Comparison of ENCODE assay signal across 1 cellular context in genomic region chr9:132474253-132474652, GRCh38.
TF ChIP-seq lines count a peak whose summit lies in the region.

No MANE protein-coding gene starts in this region.

TF ChIP-seq in IMR-90, 13 proteins besides CTCF, POLR2A, EP300 and RAD21:
- TF ChIP-seq CEBPB (IDR thresholded peaks at IDR 0.05; ENCODE audit: low read depth, low read length): no peak
- TF ChIP-seq NFE2L2 (IDR thresholded peaks at IDR 0.05; ENCODE audit: low read depth, low read length): no peak
- no peak for TF ChIP-seq MXI1 (IDR thresholded peaks at IDR 0.05; ENCODE audit: borderline replicate concordance, low read depth, low read length)
- no peak for TF ChIP-seq ELK1 (IDR thresholded peaks at IDR 0.05; ENCODE audit: borderline replicate concordance, low read depth, low read length)
- TF ChIP-seq SMC3 (IDR thresholded peaks at IDR 0.05; ENCODE audit: low read depth, low read length): no peak
- TF ChIP-seq MAZ (IDR thresholded peaks at IDR 0.05; ENCODE audit: borderline replicate concordance, low read depth, low read length): no peak
- TF ChIP-seq FOS (IDR thresholded peaks at IDR 0.05; ENCODE audit: low read depth, low read length): no peak
- no peak for TF ChIP-seq RCOR1 (IDR thresholded peaks at IDR 0.05; ENCODE audit: insufficient replicate concordance, low read length)
- TF ChIP-seq USF2 (IDR thresholded peaks at IDR 0.05; ENCODE audit: low read depth, low read length): no peak
- TF ChIP-seq CHD1 (IDR thresholded peaks at IDR 0.05; ENCODE audit: low read depth, low read length): no peak
- TF ChIP-seq RFX5 (IDR thresholded peaks at IDR 0.05; ENCODE audit: low read depth, low read length): no peak
- TF ChIP-seq BHLHE40 (IDR thresholded peaks at IDR 0.05; ENCODE audit: low read depth, low read length): no peak
- TF ChIP-seq MAFK (IDR thresholded peaks at IDR 0.05; ENCODE audit: low read depth, low read length): no peak
